ENCODE assay signal across 8 cellular contexts in the genomic region with DNA sequence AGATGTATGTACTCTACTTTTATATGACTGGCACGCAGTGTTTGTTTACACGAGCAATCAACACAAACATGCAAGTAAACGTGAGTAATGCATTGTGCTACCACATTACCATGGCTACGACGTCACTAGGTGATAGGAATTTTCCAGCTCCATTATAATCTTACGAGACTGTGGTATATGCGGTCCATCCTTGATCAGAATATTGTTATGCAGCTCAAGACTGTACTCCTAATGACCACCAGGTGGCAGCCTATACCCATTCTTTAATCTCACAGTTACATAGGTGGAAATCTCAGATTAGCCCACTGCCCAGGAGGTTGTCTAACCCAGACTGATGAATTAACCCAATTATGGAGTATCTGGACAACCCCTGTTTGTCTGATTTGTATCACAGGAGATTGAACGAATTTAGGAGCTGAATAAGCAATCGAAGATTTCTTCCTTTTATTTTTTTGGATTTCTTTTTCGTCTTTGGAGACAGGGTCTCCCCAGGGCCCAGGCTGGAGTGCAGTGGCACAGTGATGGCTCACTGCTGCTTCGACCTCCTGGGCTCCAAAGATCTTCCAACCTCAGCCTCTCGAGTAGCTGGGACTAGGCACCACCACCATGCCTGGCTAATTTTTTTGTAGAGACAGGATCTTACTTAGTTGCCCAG. TPM values are rescaled to one million over a fixed set of nuclear protein-coding genes. Genes with fewer than 3 reads are reported as not detected.
A peak's percentile ranks its signal among the peaks of the same experiment; 100 is the strongest.
DNase-seq lines count a peak whose midpoint lies in the region; ATAC-seq and TF ChIP-seq lines count a peak whose summit lies in the region.

No MANE protein-coding gene starts in this region.

- no peak overlapping the region for H3K27ac ChIP-seq in SU-DHL-6 (ENCODE audit: low read depth, low read length)
- no peak overlapping the region for H3K27ac ChIP-seq in ascending aorta
- H3K27ac ChIP-seq in right atrium auricular region = no peak overlapping the region
- H3K27ac ChIP-seq in gastrocnemius medialis = no peak overlapping the region

- H3K4me1 ChIP-seq in ascending aorta (no peaks in the 10 kb centered on the region), right atrium auricular region (peaks cover 0 to 5% of the 10 kb centered on the region in 2 donors), gastrocnemius medialis (peaks cover 0 to 4% of the 10 kb centered on the region in 2 donors)

- H3K36me3 ChIP-seq in SU-DHL-6 (ENCODE audit: low read length) (0 out of 2 replicates have a peak, but pooled peaks cover 1% of the 10 kb centered on the region), ascending aorta (no peaks in the 10 kb centered on the region), right atrium auricular region (no peaks in the 10 kb centered on the region), gastrocnemius medialis (no peaks in the 10 kb centered on the region)

- no peaks in the 10 kb centered on the region for H4K20me1 ChIP-seq in SU-DHL-6 (ENCODE audit: low read depth, low read length)

- H2AFZ ChIP-seq in SU-DHL-6 (ENCODE audit: low read depth, low read length, severe bottlenecking) = no peak overlapping the region

- no peaks in the 10 kb centered on the region for H3K9me2 ChIP-seq in SU-DHL-6 (replicated peaks; ENCODE audit: insufficient read depth, low read length)

- no peak overlapping the region for H3K9ac ChIP-seq in SU-DHL-6 (ENCODE audit: low read length)

- H3K27me3 ChIP-seq in SU-DHL-6 (ENCODE audit: low read length) = no peaks in the 10 kb centered on the region
- H3K27me3 ChIP-seq in ascending aorta = no peaks in the 10 kb centered on the region
- H3K27me3 ChIP-seq in right atrium auricular region = no peaks in the 10 kb centered on the region
- no peaks in the 10 kb centered on the region for H3K27me3 ChIP-seq in gastrocnemius medialis

- H3K4me2 ChIP-seq in SU-DHL-6 (ENCODE audit: low read depth, low read length, poor library complexity, severe bottlenecking) = no peak overlapping the region

- TF ChIP-seq POLR2A in gastrocnemius medialis (IDR thresholded peaks at IDR 0.05) = no peak

- in situ Hi-C loops in gastrocnemius medialis (cut with MboI; ENCODE audit: low sequenced_read_pairs in 4 of 4) = loop anchor here (5.0 to 10.0 kb wide), 3 partner anchors 79 to 151 kb away; no protein-coding TSS in a partner anchor

- peak; percentile 34 for ATAC-seq in HG02623 (IDR thresholded peaks at IDR 0.05; ENCODE audit: unreplicated experiment)
- ATAC-seq in gastrocnemius medialis = peak; percentile 77 to 78

- H3K79me2 ChIP-seq in SU-DHL-6 (ENCODE audit: insufficient read depth, low read length) = no peaks in the 10 kb centered on the region

- H3K4me3 ChIP-seq in SU-DHL-6 (ENCODE audit: insufficient read depth, low read length, poor library complexity, severe bottlenecking) (no peak overlapping the region), ascending aorta (no peak overlapping the region), right atrium auricular region (no peak overlapping the region), gastrocnemius medialis (no peak overlapping the region)

- H3K9me3 ChIP-seq in SU-DHL-6 (ENCODE audit: insufficient read depth, low read length) (no peaks in the 10 kb centered on the region), ascending aorta (no peaks in the 10 kb centered on the region), right atrium auricular region (no peaks in the 10 kb centered on the region), gastrocnemius medialis (no peaks in the 10 kb centered on the region)

- H3F3A ChIP-seq in SU-DHL-6 (ENCODE audit: insufficient read depth) = no peaks in the 10 kb centered on the region; the same call in 1 of the 2 replicates

- intact Hi-C loops in ascending aorta (cut with DNase I) = loop anchor here (1.0 to 5.0 kb wide), 2 partner anchors 80 to 624 kb away; no protein-coding TSS in a partner anchor
- intact Hi-C loops in gastrocnemius medialis (cut with DNase I; ENCODE audit: low total_unique reads) = loop anchor here (1.0 kb wide), 1 partner anchor 80 kb away; no protein-coding TSS in a partner anchor

- DNase-seq in GM10266 (ENCODE audit: extremely low spot score) (peak; percentile 51), NCI-H1436 treated with DMSO at 0.1 percent for 48 hours (lab: John Stamatoyannopoulos, UW) (peak; percentile 28), ascending aorta (ENCODE audit: low spot score in 2 of 2) (peak in 1 of 2 donors; percentile 65), right atrium auricular region (ENCODE audit: low spot score) (no peak), gastrocnemius medialis (peak in 1 of 2 donors; percentile 15), NCI-H1048 (lab: John Stamatoyannopoulos, UW) (no peak)

- TF ChIP-seq CTCF in GM10266 (IDR thresholded peaks at IDR 0.05; ENCODE audit: control insufficient read depth, insufficient read depth, low read depth, missing control alignments) (peak; percentile 73), SU-DHL-6 (IDR thresholded peaks at IDR 0.05; ENCODE audit: insufficient read depth, low read length, poor library complexity, severe bottlenecking) (peak; percentile 52), ascending aorta (IDR thresholded peaks at IDR 0.05) (peak; percentile 72 to 89 (median 78)), right atrium auricular region (IDR thresholded peaks at IDR 0.05) (peak; percentile 81 to 90), gastrocnemius medialis (IDR thresholded peaks at IDR 0.05 in 4 of 5, conservative IDR thresholded peaks at IDR 0.05 in 1 of 5) (peak; percentile 72 to 87 (median 81))

RNA-seq across cellular contexts. Expression of gene TESPA1, which starts 8.7 kb away (rescaled TPM):
- total RNA-seq in ascending aorta (not detected), right atrium auricular region (under 1 TPM in 1 of 2 donors, not detected in 1; 0.19 TPM), gastrocnemius medialis (1 to 10 TPM in 1 of 4 donors, under 1 TPM in 1, not detected in 2; 0.94 to 1.1 TPM)

RNA-seq across cellular contexts. Expression of gene NEUROD4, which starts 26.5 kb away (rescaled TPM):
- total RNA-seq in ascending aorta (not detected), right atrium auricular region (not detected), gastrocnemius medialis (not detected)

Comparison
In these comparisons a context has a peak if more than half of its experiments do, and no peak if none do; other contexts are left out.
1. DNase-seq: peak in GM10266 (single experiment) and NCI-H1436 treated with DMSO at 0.1 percent for 48 hours (single experiment); none in right atrium auricular region (single experiment) and NCI-H1048 (single experiment).
2. Peak in every context shown above with its lines, with median percentiles within 50 percentile points of each other: CTCF ChIP-seq.